Comparison of ENCODE assay signal across 8 cellular contexts in the genomic region with DNA sequence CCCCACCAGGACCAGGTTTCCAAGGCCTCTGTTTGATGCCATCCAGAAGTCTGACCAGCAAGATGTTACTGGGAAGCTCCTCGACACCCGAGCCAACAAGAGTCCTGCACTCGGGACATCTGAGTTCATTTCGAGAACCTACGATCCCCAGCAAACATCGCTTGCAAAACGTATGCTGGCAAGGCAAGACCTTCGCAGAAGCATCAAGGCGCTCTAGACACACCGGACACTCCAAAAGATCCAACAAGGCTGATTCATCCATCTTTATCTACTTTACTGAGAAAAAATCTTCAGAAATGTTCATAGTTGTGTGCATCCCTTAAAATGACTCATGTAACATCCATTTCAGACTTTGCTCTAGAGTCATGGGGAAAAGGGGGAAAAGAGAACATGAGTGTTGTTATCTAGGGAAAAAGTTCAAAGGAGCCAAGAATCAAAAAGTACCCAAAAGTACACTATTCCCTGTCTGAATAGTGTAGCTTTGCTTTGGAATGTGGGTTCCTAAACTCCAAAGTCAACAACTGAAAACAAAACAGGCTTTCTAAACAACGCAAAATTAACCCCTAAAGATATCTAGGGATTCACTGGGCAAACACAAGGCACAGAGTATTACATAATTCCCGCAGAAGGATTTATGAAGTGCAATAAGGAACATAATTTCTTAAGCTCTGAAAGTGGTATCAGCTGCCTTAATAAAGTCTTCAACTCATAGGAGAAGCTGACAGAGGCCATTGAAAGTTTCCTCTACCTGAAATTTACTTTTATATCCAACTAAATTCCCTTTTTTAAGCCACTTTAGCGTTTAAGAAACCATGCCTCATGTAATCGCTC. TPM values are rescaled to one million over a fixed set of nuclear protein-coding genes. Genes with fewer than 3 reads are reported as not detected.
A peak's percentile ranks its signal among the peaks of the same experiment; 100 is the strongest.
DNase-seq lines count a peak whose midpoint lies in the region; ATAC-seq and TF ChIP-seq lines count a peak whose summit lies in the region.

No MANE protein-coding gene starts in this region.

- H3K79me1 ChIP-seq in mesenchymal stem cell (replicated peaks; ENCODE audit: low read length, poor library complexity, severe bottlenecking) = peaks cover 3% of the 10 kb centered on the region

- no peak overlapping the region for H2AFZ ChIP-seq in mesenchymal stem cell (ENCODE audit: low read depth, low read length)

- no peak overlapping the region for H3K27ac ChIP-seq in HUES64 (ENCODE audit: low read depth, low read length)
- peak overlapping the region; percentile 85 for H3K27ac ChIP-seq in brain microvascular endothelial cell
- H3K27ac ChIP-seq in mesenchymal stem cell (ENCODE audit: low read length, poor library complexity, severe bottlenecking) = peak overlapping the region; percentile 51
- H3K27ac ChIP-seq in aorta (ENCODE audit: low read depth in 1 of 2, low read length in 2 of 2) = no peak overlapping the region

- H3K36me3 ChIP-seq in BE2C = peaks cover 12% of the 10 kb centered on the region
- peaks cover 6% of the 10 kb centered on the region; the same call in 1 of the 2 replicates for H3K36me3 ChIP-seq in HUES64 (ENCODE audit: insufficient read depth, low read length)
- H3K36me3 ChIP-seq in brain microvascular endothelial cell (replicated peaks) = peaks cover 6% of the 10 kb centered on the region
- H3K36me3 ChIP-seq in mesenchymal stem cell (ENCODE audit: control insufficient read depth in 1 of 2, insufficient read depth in 2 of 2, low read depth in 1 of 2, low read length in 2 of 2) = peaks cover 3 to 23% of the 10 kb centered on the region in 2 experiments
- no peaks in the 10 kb centered on the region for H3K36me3 ChIP-seq in aorta (ENCODE audit: control insufficient read depth in 1 of 2, insufficient read depth in 2 of 2, low read length in 1 of 2)

- ATAC-seq in aorta (ENCODE audit: low FRiP score) (no peak), HG03280 (IDR thresholded peaks at IDR 0.05; ENCODE audit: unreplicated experiment) (no peak)

- H3K4me2 ChIP-seq in mesenchymal stem cell (ENCODE audit: low read length, poor library complexity, severe bottlenecking) = peak overlapping the region; percentile 83

- H4K8ac ChIP-seq in mesenchymal stem cell (ENCODE audit: low read length) = peak overlapping the region; percentile 67

- H3K9ac ChIP-seq in HUES64 (ENCODE audit: low read depth, low read length) (peak overlapping the region; percentile 93; the same call in 1 of the 2 replicates), mesenchymal stem cell (ENCODE audit: low read length) (peak overlapping the region; percentile 94)

- H3K4me1 ChIP-seq in BE2C (no peaks in the 10 kb centered on the region; the same call in 1 of the 2 replicates), HUES64 (ENCODE audit: insufficient read depth, low read length) (peaks cover 47% of the 10 kb centered on the region), mesenchymal stem cell (ENCODE audit: control insufficient read depth, insufficient read depth, low read depth, low read length) (peaks cover 9% of the 10 kb centered on the region), aorta (ENCODE audit: control insufficient read depth in 1 of 2, insufficient read depth in 2 of 2, low read length in 2 of 2) (peaks cover 2 to 11% of the 10 kb centered on the region in 2 donors)

- no peak overlapping the region for H3K4ac ChIP-seq in mesenchymal stem cell (ENCODE audit: low read depth in 1 of 2, low read length in 2 of 2)

- peak overlapping the region in 1 of 2 experiments; percentile 77 for H2BK12ac ChIP-seq in mesenchymal stem cell (ENCODE audit: low read length in 2 of 2)

- TF ChIP-seq CTCF in BE2C (IDR thresholded peaks at IDR 0.05; ENCODE audit: low read depth, low read length) (no peak), brain microvascular endothelial cell (IDR thresholded peaks at IDR 0.05; ENCODE audit: low read depth, low read length, missing control alignments) (no peak), GM13976 (IDR thresholded peaks at IDR 0.05; ENCODE audit: borderline replicate concordance, control extremely low read depth, extremely low read depth, insufficient read depth, missing control alignments) (no peak)

- no peaks in the 10 kb centered on the region for H3K9me3 ChIP-seq in BE2C
- no peaks in the 10 kb centered on the region for H3K9me3 ChIP-seq in HUES64 (ENCODE audit: insufficient read depth, low read depth, low read length)
- H3K9me3 ChIP-seq in mesenchymal stem cell (ENCODE audit: control insufficient read depth, low read length) = no peaks in the 10 kb centered on the region
- H3K9me3 ChIP-seq in aorta (ENCODE audit: control insufficient read depth, low read length) = no peaks in the 10 kb centered on the region

- no peak overlapping the region for H3K14ac ChIP-seq in mesenchymal stem cell (ENCODE audit: low read length in 2 of 2)

- peak overlapping the region; percentile 12 for H2BK15ac ChIP-seq in mesenchymal stem cell (ENCODE audit: low read depth, poor library complexity, severe bottlenecking)

- in situ Hi-C loops in brain microvascular endothelial cell (cut with HindIII; ENCODE audit: low pct_ligation_motif_present, low sequenced_read_pairs) (no loop called here), GM13976 (cut with MboI; ENCODE audit: low sequenced_read_pairs, unreplicated experiment) (no loop called here)

- H2BK5ac ChIP-seq in mesenchymal stem cell (ENCODE audit: low read depth, low read length, poor library complexity, severe bottlenecking) = no peak overlapping the region

- DNase-seq in BE2C = peak; percentile 41
- peak; percentile 86 for DNase-seq in brain microvascular endothelial cell
- peak; percentile 81 for DNase-seq in mesenchymal stem cell
- no peak for DNase-seq in aorta
- no peak for DNase-seq in activated gamma-delta T cell (lab: John Stamatoyannopoulos, UW)
- no peak for DNase-seq in GM13976 (ENCODE audit: low spot score)

- peak overlapping the region in 1 of 2 experiments; percentile 35 for H3K23ac ChIP-seq in mesenchymal stem cell (ENCODE audit: low read length in 2 of 2)

- no peak overlapping the region for H4K91ac ChIP-seq in mesenchymal stem cell (ENCODE audit: low read length)

- H3K4me3 ChIP-seq in BE2C (ENCODE audit: low read depth, low read length) = peak overlapping the region; percentile 84
- H3K4me3 ChIP-seq in HUES64 (ENCODE audit: low read length) = peak overlapping the region; percentile 99
- peak overlapping the region; percentile 94 for H3K4me3 ChIP-seq in brain microvascular endothelial cell (ENCODE audit: low read depth, low read length)
- peak overlapping the region; percentile 46 to 95 for H3K4me3 ChIP-seq in mesenchymal stem cell (ENCODE audit: insufficient read depth in 1 of 2, low read depth in 1 of 2, low read length in 2 of 2)
- H3K4me3 ChIP-seq in aorta (ENCODE audit: low read length in 2 of 2) = peak overlapping the region; percentile 83 to 98

- 66% methylated on average over 14 of the region's 14 CpGs for WGBS in HUES64
- WGBS in mesenchymal stem cell = 15% methylated on average over 11 of the region's 14 CpGs
- WGBS in aorta, 2 donors = 14 to 22% methylated on average over 14 of the region's 14 CpGs

- intact Hi-C loops in aorta (cut with DNase I) = loop anchor here in 1 of 2 donors (5.0 kb wide), 1 partner anchor 257 kb away; a partner anchor contains a TSS

- peak overlapping the region; percentile 13 for H2AK5ac ChIP-seq in mesenchymal stem cell (ENCODE audit: low read length, severe bottlenecking)

- H3K27me3 ChIP-seq in BE2C (no peaks in the 10 kb centered on the region), HUES64 (ENCODE audit: insufficient read depth, low read length) (peaks cover 14% of the 10 kb centered on the region), brain microvascular endothelial cell (replicated peaks) (no peaks in the 10 kb centered on the region), mesenchymal stem cell (ENCODE audit: control insufficient read depth in 1 of 2, insufficient read depth in 1 of 2, low read length in 2 of 2) (no peaks in the 10 kb centered on the region), aorta (ENCODE audit: control insufficient read depth in 1 of 2, insufficient read depth in 2 of 2, low read length in 1 of 2) (no peaks in the 10 kb centered on the region)

- peak overlapping the region; percentile 45 to 57 for H3K18ac ChIP-seq in mesenchymal stem cell (ENCODE audit: low read depth in 1 of 2, low read length in 2 of 2)

- H2BK120ac ChIP-seq in mesenchymal stem cell (ENCODE audit: low read depth, low read length) = no peak overlapping the region

RNA-seq across cellular contexts. Expression of a gene that starts 1.6 kb away (rescaled TPM):
- 19.2 TPM for polyA plus RNA-seq in BE2C (2012; ENCODE audit: insufficient read depth, insufficient read length, low read depth)
- polyA plus RNA-seq in HUES64 (2013, experiment 1 of 2) = 6.9 TPM
- 7.0 TPM for polyA plus RNA-seq in HUES64 (2013, experiment 2 of 2)
- polyA plus RNA-seq in mesenchymal stem cell (2013, experiment 1 of 2) = 8.0 TPM
- 8.1 TPM for polyA plus RNA-seq in mesenchymal stem cell (2013, experiment 2 of 2)
- total RNA-seq in aorta = 10 to 100 TPM; 27.3 to 31.8 TPM
- 1 to 10 TPM; 7.6 to 8.8 TPM for polyA plus RNA-seq in aorta

Comparison
In these comparisons a context has a peak if more than half of its experiments do, and no peak if none do; other contexts are left out.
1. DNase-seq: peak in BE2C (single experiment), brain microvascular endothelial cell (single experiment) and mesenchymal stem cell (single experiment); none in aorta (0 of 2), activated gamma-delta T cell (single experiment) and GM13976 (single experiment).
2. H3K27ac ChIP-seq: peak in brain microvascular endothelial cell (single experiment) and mesenchymal stem cell (single experiment); none in HUES64 (single experiment) and aorta (0 of 2).
3. Peak in every context shown above with its lines, with median percentiles within 50 percentile points of each other: H3K4me3 ChIP-seq.